ENCODE assay signal across 28 cellular contexts in the genomic region with DNA sequence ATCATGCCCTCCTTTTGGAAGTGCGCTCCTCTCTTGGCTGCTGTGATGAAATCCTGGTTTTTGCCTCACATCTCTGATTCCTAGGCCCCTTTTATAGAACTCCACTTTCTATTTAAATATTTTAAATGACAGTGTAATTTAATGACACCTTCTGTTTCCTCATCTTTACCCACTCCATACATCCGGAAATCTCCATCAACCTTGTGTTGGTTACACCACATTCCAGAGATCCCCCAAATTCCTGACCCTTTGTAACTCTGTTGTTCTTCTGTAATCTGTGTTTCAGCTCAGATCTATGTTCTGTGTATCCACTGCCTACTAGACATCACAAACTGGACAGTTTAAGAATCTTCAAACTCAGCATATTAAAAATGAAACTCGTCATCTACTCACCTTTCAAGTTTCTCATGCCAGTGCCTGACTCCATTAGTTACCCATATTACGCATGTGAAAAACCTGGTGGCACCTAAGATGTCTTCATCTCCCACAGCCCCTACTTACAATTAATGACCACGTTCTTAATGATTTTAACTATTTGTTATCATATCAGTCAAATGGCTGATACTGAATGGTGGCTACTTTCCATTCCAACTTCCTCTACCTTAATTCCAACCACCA. TPM values are rescaled to one million over a fixed set of nuclear protein-coding genes. Genes with fewer than 3 reads are reported as not detected.
DNase-seq lines count a peak whose midpoint lies in the region; ATAC-seq, FAIRE-seq and TF ChIP-seq lines count a peak whose summit lies in the region.
"Had no signal": no experiment of that assay in that cellular context is flagged by ENCODE, and none has a peak within 500 bp of the region (broad histone marks: within the 10 kb centered on the region; RNA-seq: fewer than 3 reads in every experiment).

No MANE protein-coding gene starts in this region.

- H2AK5ac ChIP-seq in H1 (ENCODE audit: low read depth, low read length): no peak overlapping the region

- peaks cover 3% of the 10 kb centered on the region; the same call in 1 of the 2 replicates for H3K79me1 ChIP-seq in H1 (ENCODE audit: low read depth, low read length)

- H2BK20ac ChIP-seq in H1 (ENCODE audit: low read length): 0 out of 2 replicates have a peak overlapping the region, but pooled peaks have one; percentile 24

- H4K91ac ChIP-seq in H1 (replicated peaks; ENCODE audit: insufficient read length, low read length): no peak overlapping the region

- TF ChIP-seq CTCF in H1 (IDR thresholded peaks at IDR 0.05; ENCODE audit: control extremely low read depth in 1 of 3, insufficient read depth in 1 of 3, low read depth in 1 of 3, low read length in 3 of 3): no peak

- no peak overlapping the region for H2BK12ac ChIP-seq in H1 (ENCODE audit: low read depth, low read length)

- H3K4me1 ChIP-seq in H1 (replicated peaks in 1 of 4; ENCODE audit: control insufficient read depth in 3 of 4, insufficient read depth in 4 of 4, low read length in 3 of 4): peaks cover 0 to 5% (median 3%) of the 10 kb centered on the region in 4 experiments; a peak in 5 of 7 replicates
- H3K4me1 ChIP-seq: BLaER1, colonic mucosa, gastrocnemius medialis, psoas muscle had no signal

- no peak for TF ChIP-seq POLR2A in GM12892 (IDR thresholded peaks at IDR 0.05; ENCODE audit: low read depth, low read length)
- TF ChIP-seq POLR2A in H1 (IDR thresholded peaks at IDR 0.05; ENCODE audit: control extremely low read depth in 1 of 2, low read depth in 2 of 2, low read length in 2 of 2): no peak

- no peak overlapping the region; a peak in 1 of 4 replicates for H3K4me2 ChIP-seq in H1 (ENCODE audit: insufficient read depth in 1 of 2, low read depth in 2 of 2, low read length in 2 of 2)
- H3K4me2 ChIP-seq: BLaER1 had no signal

- no peak overlapping the region for H4K8ac ChIP-seq in H1 (ENCODE audit: extremely low read depth, insufficient read depth, low read length)

- no peak for TF ChIP-seq EP300 in H1 (IDR thresholded peaks at IDR 0.05; ENCODE audit: borderline replicate concordance in 1 of 2, low read depth in 2 of 2, low read length in 2 of 2)

- H3K18ac ChIP-seq in H1 (ENCODE audit: extremely low read depth, low read length): no peak overlapping the region

- no peak overlapping the region for H2BK120ac ChIP-seq in H1 (replicated peaks; ENCODE audit: low read depth, low read length)

- H3K14ac ChIP-seq in H1 (ENCODE audit: insufficient read length): no peak overlapping the region

- H3K23ac ChIP-seq in H1 (ENCODE audit: insufficient read length): no peak overlapping the region

- no peak overlapping the region for H3K4me3 ChIP-seq in H1 (ENCODE audit: extremely low read depth in 1 of 4, insufficient read depth in 2 of 4, low read depth in 3 of 4, low read length in 4 of 4)
- H3K4me3 ChIP-seq: BLaER1, colonic mucosa, gastrocnemius medialis, lung, psoas muscle, tibial artery, vagina had no signal

- peaks cover 0 to 94% of the 10 kb centered on the region in 2 experiments; a peak in 3 of 4 replicates for H3K79me2 ChIP-seq in H1 (ENCODE audit: control insufficient read depth in 1 of 2, insufficient read depth in 2 of 2, low read length in 2 of 2)

- H3K9me3 ChIP-seq in H1 (ENCODE audit: insufficient read depth in 2 of 2, low read depth in 1 of 2, low read length in 1 of 2): peaks cover 6 to 12% of the 10 kb centered on the region in 2 experiments; a peak in 2 of 4 replicates
- H3K9me3 ChIP-seq: colonic mucosa, gastrocnemius medialis, psoas muscle, tibial artery, vagina had no signal

- CTCF ChIA-PET in H1 (lab: Charles Lee; ENCODE audit: partially characterized antibody): no interaction called here

- ATAC-seq in GM18868 (IDR thresholded peaks at IDR 0.05; ENCODE audit: unreplicated experiment) (peak; percentile 67), HG03442 (IDR thresholded peaks at IDR 0.05; ENCODE audit: unreplicated experiment) (peak; percentile 59), HG03039 (IDR thresholded peaks at IDR 0.05; ENCODE audit: unreplicated experiment) (no peak), HG02759 (IDR thresholded peaks at IDR 0.05; ENCODE audit: unreplicated experiment) (no peak)
- ATAC-seq: gastrocnemius medialis; naive thymus-derived CD8-positive, alpha-beta T cell; psoas muscle; sciatic nerve; SK-N-SH treated with all-trans-retinoic acid at 6 μM for 48 hours had no signal

- peaks cover 0 to 7% (median 3%) of the 10 kb centered on the region in 4 experiments; a peak in 3 of 8 replicates for H3K36me3 ChIP-seq in H1 (ENCODE audit: control insufficient read depth in 2 of 4, insufficient read depth in 4 of 4, low read length in 3 of 4)
- H3K36me3 ChIP-seq: colonic mucosa, gastrocnemius medialis, tibial artery, vagina had no signal

- H2AFZ ChIP-seq in H1 (ENCODE audit: low read length): no peak overlapping the region

- WGBS in H1 (ENCODE audit: extremely low coverage in 1 of 2, insufficient coverage in 1 of 2, insufficient read length in 1 of 2, insufficient replicate concordance in 2 of 2, low coverage in 1 of 2, low lambda C conversion rate in 2 of 2, missing lambda C conversion rate in 1 of 2), 2 experiments: 82% methylated on average over 5 of the region's 5 CpGs; no CpG with 5 or more reads in 1 of the 2 experiments

- no peaks in the 10 kb centered on the region for H3K27me3 ChIP-seq in H1 (replicated peaks in 1 of 4; ENCODE audit: control insufficient read depth in 3 of 4, extremely low read depth in 1 of 4, insufficient read depth in 3 of 4, low read length in 3 of 4)
- H3K27me3 ChIP-seq: BLaER1, colonic mucosa, gastrocnemius medialis, tibial artery, vagina had no signal

- no peak overlapping the region for H2BK5ac ChIP-seq in H1 (ENCODE audit: low read depth, low read length)

- no peak overlapping the region for H3K9ac ChIP-seq in H1 (replicated peaks in 1 of 4; ENCODE audit: extremely low read depth in 1 of 4, low read depth in 3 of 4, low read length in 3 of 4)
- H3K9ac ChIP-seq: BLaER1 had no signal

- no peak overlapping the region for H3K4ac ChIP-seq in H1 (replicated peaks; ENCODE audit: insufficient read length, low read depth, low read length)

- no peak overlapping the region for H3K27ac ChIP-seq in H1 (ENCODE audit: low read depth, low read length)
- H3K27ac ChIP-seq: BLaER1, colonic mucosa, gastrocnemius medialis, psoas muscle, vagina had no signal

- no peak overlapping the region for H2BK15ac ChIP-seq in H1 (ENCODE audit: low read length)

- no peaks in the 10 kb centered on the region for H3K23me2 ChIP-seq in H1 (ENCODE audit: low read depth, low read length)

- no peak for TF ChIP-seq RAD21 in H1 (IDR thresholded peaks at IDR 0.05 in 1 of 2, conservative IDR thresholded peaks at IDR 0.05 in 1 of 2; ENCODE audit: low read depth in 2 of 2, low read length in 2 of 2)

- FAIRE-seq in GM12892 (lab: Jason Lieb, UNC): peak; percentile 21
- FAIRE-seq in H1 (lab: Jason Lieb, UNC): no peak

- DNase-seq in GM12892 (ENCODE audit: insufficient read length): no peak
- DNase-seq in H1 (ENCODE audit: low read depth in 1 of 2, low spot score in 2 of 2): no peak
- no peak for DNase-seq in islet precursor cell
- DNase-seq: activated CD4-positive, alpha-beta T cell treated with anti-CD3 and anti-CD28 coated beads, Interleukin-2, amount 50 U/mL, for 4 hours; aorta; colonic mucosa; DMS 273 treated with DMSO at 0.1 percent for 48 hours; effector CD4-positive, alpha-beta T cell; gastrocnemius medialis; HCEC 1CT; naive thymus-derived CD8-positive, alpha-beta T cell; NCI-H1092; NCI-H187; NCI-H510A; occipital lobe; OCI-M1; psoas muscle; stimulated activated CD4-positive, alpha-beta T cell treated with anti-CD3 and anti-CD28 coated beads, Interleukin-2, amount 100 ng/mL, for 48 hours; tibial artery had no signal

- no peak overlapping the region for H3K56ac ChIP-seq in H1 (replicated peaks; ENCODE audit: insufficient read length, low read depth, low read length)

- no peaks in the 10 kb centered on the region for H4K20me1 ChIP-seq in H1 (replicated peaks in 1 of 2; ENCODE audit: control insufficient read depth in 1 of 2, insufficient read depth in 2 of 2, low read length in 2 of 2)

- POLR2A ChIA-PET in H1 (lab: Charles Lee; ENCODE audit: partially characterized antibody): interaction anchor here (1.3 to 1.7 kb wide), 3 partner anchors 10 to 25 kb away, joined by 3 to 7 read pairs (median 4); no protein-coding TSS in a partner anchor

- no peak overlapping the region for H4K5ac ChIP-seq in H1 (ENCODE audit: insufficient read length, low read depth, low read length)

TF ChIP-seq in H1, 55 proteins besides CTCF, POLR2A, EP300 and RAD21 (continues in another document):
- TF ChIP-seq TEAD4 (IDR thresholded peaks at IDR 0.05; ENCODE audit: low read depth, low read length): peak; percentile 45; the same call in 1 of the 2 replicates

RNA-seq across cellular contexts. Expression of a gene that starts 25.1 kb away (rescaled TPM):
- polyA plus RNA-seq in GM12892 (2012; ENCODE audit: missing spikeins): 22.8 TPM
- 27.6 and 30.6 TPM in 2 replicates for total RNA-seq in H1 (2021; fragmentation: NEBNext Ultra II Directional; extraction: Animal tissue kit (Norgen Biotek cat#: 25700))
- 9.5 and 16.6 TPM in 2 replicates for polyA plus RNA-seq in H1 (2011; rRNA removed)
- 15.3 TPM for polyA plus RNA-seq in H1 (2011; cell fraction: cytosol; rRNA removed)
- 15.3 TPM for polyA plus RNA-seq in H1 (2011; cell fraction: nucleus; rRNA removed)
- polyA plus RNA-seq in H1 (2012, experiment 1 of 2): 15.0 to 24.9 TPM (median 21.0 TPM) in 4 replicates
- 2.2 TPM for polyA plus RNA-seq in H1 (2012, experiment 2 of 2)
- polyA plus RNA-seq in H1 (2013, experiment 1 of 2): 13.7 TPM
- 13.2 TPM for polyA plus RNA-seq in H1 (2013, experiment 2 of 2)
- 46.7 and 71.2 TPM in 2 replicates for polyA minus RNA-seq in H1 (2011; rRNA and poly(A)+ RNA removed)
- polyA minus RNA-seq in H1 (2011; cell fraction: cytosol; rRNA and poly(A)+ RNA removed): 24.4 TPM
- polyA minus RNA-seq in H1 (2011; cell fraction: nucleus; rRNA and poly(A)+ RNA removed): 146 TPM

Comparison
In these comparisons a context has a peak if more than half of its experiments do, and no peak if none do; other contexts are left out.
1. ATAC-seq: peak in GM18868 (single experiment) and HG03442 (single experiment); none in HG03039 (single experiment) and HG02759 (single experiment).